In genomic region chr3:197029511-197030167, GRCh38 we compare ENCODE assay signal across 8 cellular contexts. TPM values are rescaled to one million over a fixed set of nuclear protein-coding genes. Genes with fewer than 3 reads are reported as not detected.
DNase-seq lines count a peak whose midpoint lies in the region; ATAC-seq, FAIRE-seq and TF ChIP-seq lines count a peak whose summit lies in the region.

TSS of gene MELTF (minus strand) at chr3:197029817. CDS start at chr3:197029702, 115 bp downstream.

- no peaks in the 10 kb centered on the region for H3K9me3 Mint-ChIP-seq in activated CD8-positive, alpha-beta T cell treated with anti-CD3 and anti-CD28 coated beads, Interleukin-2, amount 10 ng/mL, durations not matched to agents 7 days and 5 days (ENCODE audit: insufficient read depth)
- no peaks in the 10 kb centered on the region for H3K9me3 Mint-ChIP-seq in stimulated activated naive B cell treated with anti-CD40 and anti-IgM and Interleukin-4, amounts not matched to agents 10 μg/mL and 1 μg/mL and 100 μg/mL, for 72 hours

- H3K4me2 ChIP-seq in endothelial cell of umbilical vein (ENCODE audit: insufficient read depth, low read length), result peak within 1 kb of the TSS; percentile 9

- dilution Hi-C loops in endothelial cell of umbilical vein (cut with MboI; ENCODE audit: extremely low pct_ligation_motif_present, low sequenced_read_pairs), result no loop called here

- H3K79me2 ChIP-seq in endothelial cell of umbilical vein (ENCODE audit: control insufficient read depth, insufficient read depth, low read length), result no peaks in the 10 kb centered on the region

- ATAC-seq in GM18502 (IDR thresholded peaks at IDR 0.05; ENCODE audit: poor library complexity, unreplicated experiment) (peak; percentile 81), HG03039 (IDR thresholded peaks at IDR 0.05; ENCODE audit: unreplicated experiment) (peak; percentile 74)
- ATAC-seq in activated CD8-positive, alpha-beta T cell treated with anti-CD3 and anti-CD28 coated beads, Interleukin-2, amount 10 ng/mL, durations not matched to agents 7 days and 5 days, result peak; percentile 92
- ATAC-seq in stimulated activated naive B cell treated with anti-CD40 and anti-IgM and Interleukin-4, amounts not matched to agents 10 μg/mL and 1 μg/mL and 100 μg/mL, for 72 hours (replicated peaks), result peak; percentile 81 to 84

- peak; percentile 56 to 80 for TF ChIP-seq CTCF in endothelial cell of umbilical vein (IDR thresholded peaks at IDR 0.05; ENCODE audit: extremely low read depth in 1 of 2, insufficient read depth in 1 of 2, low read depth in 1 of 2, low read length in 2 of 2)

- peaks cover 9% of the 10 kb centered on the region for H3K4me1 ChIP-seq in endothelial cell of umbilical vein (ENCODE audit: control insufficient read depth, extremely low read depth, insufficient read depth, low read length)
- H3K4me1 ChIP-seq in muscle layer of duodenum (ENCODE audit: control insufficient read depth in 1 of 2, insufficient read depth in 2 of 2, low read length in 2 of 2), result peaks cover 4 to 15% of the 10 kb centered on the region in 2 donors

- no peaks in the 10 kb centered on the region for H4K20me1 ChIP-seq in endothelial cell of umbilical vein (replicated peaks; ENCODE audit: control insufficient read depth, extremely low read depth, insufficient read depth, low read length)

- FAIRE-seq in endothelial cell of umbilical vein (lab: Jason Lieb, UNC), result no peak

- H3K9ac ChIP-seq in endothelial cell of umbilical vein (replicated peaks; ENCODE audit: extremely low read depth, insufficient read depth, low read length), result no peak within 1 kb of the TSS

- POLR2A ChIA-PET in activated CD8-positive, alpha-beta T cell treated with anti-CD3 and anti-CD28 coated beads, Interleukin-2, amount 10 ng/mL, durations not matched to agents 7 days and 5 days (lab: Charles Lee), result interaction anchor here (0.6 to 1.1 kb wide), 2 partner anchors 26 to 1746 kb away, joined by 3 read pairs; no protein-coding TSS in a partner anchor
- POLR2A ChIA-PET in endothelial cell of umbilical vein (lab: Charles Lee), result no interaction called here

- BruUV-seq in endothelial cell of umbilical vein (replicated peaks; lab: Mats Ljungman, UMichigan), result no TSS peak

- DNase-seq in 8988T (peak; percentile 99), NCI-H460 (ENCODE audit: extremely low read depth, low read depth) (peak; percentile 38), endothelial cell of umbilical vein (ENCODE audit: low read depth, low spot score) (peak; percentile 25)
- peak; percentile 75 for DNase-seq in activated CD8-positive, alpha-beta T cell treated with anti-CD3 and anti-CD28 coated beads, Interleukin-2, amount 10 ng/mL, durations not matched to agents 7 days and 5 days
- DNase-seq in stimulated activated naive B cell treated with anti-CD40 and anti-IgM and Interleukin-4, amounts not matched to agents 10 μg/mL and 1 μg/mL and 100 μg/mL, for 72 hours, result peak; percentile 76

- H3K27me3 Mint-ChIP-seq in activated CD8-positive, alpha-beta T cell treated with anti-CD3 and anti-CD28 coated beads, Interleukin-2, amount 10 ng/mL, durations not matched to agents 7 days and 5 days (ENCODE audit: low read depth), result peaks cover 4% of the 10 kb centered on the region
- peaks cover 47 to 70% of the 10 kb centered on the region in 2 donors for H3K27me3 Mint-ChIP-seq in stimulated activated naive B cell treated with anti-CD40 and anti-IgM and Interleukin-4, amounts not matched to agents 10 μg/mL and 1 μg/mL and 100 μg/mL, for 72 hours

- CTCF ChIA-PET in activated CD8-positive, alpha-beta T cell treated with anti-CD3 and anti-CD28 coated beads, Interleukin-2, amount 10 ng/mL, durations not matched to agents 7 days and 5 days (lab: Charles Lee), result interaction anchor here (0.6 to 4.0 kb wide), 20 partner anchors 9 to 845 kb away, joined by 3 to 41 read pairs (median 4); no protein-coding TSS in a partner anchor
- CTCF ChIA-PET in endothelial cell of umbilical vein (lab: Charles Lee), result interaction anchor here (0.7 to 4.9 kb wide), 15 partner anchors 9 to 496 kb away, joined by 3 to 40 read pairs (median 4); no protein-coding TSS in a partner anchor

- H3K4me3 ChIP-seq in endothelial cell of umbilical vein (replicated peaks in 1 of 3; ENCODE audit: insufficient read depth in 1 of 3, low read depth in 1 of 3, low read length in 3 of 3) (peak within 1 kb of the TSS in 2 of 3 experiments; percentile 14 to 22), muscle layer of duodenum (ENCODE audit: low read depth in 1 of 2, low read length in 2 of 2) (peak within 1 kb of the TSS; percentile 7 to 69)

- H3K36me3 Mint-ChIP-seq in activated CD8-positive, alpha-beta T cell treated with anti-CD3 and anti-CD28 coated beads, Interleukin-2, amount 10 ng/mL, durations not matched to agents 7 days and 5 days (ENCODE audit: low read depth), result no peaks in the 10 kb centered on the region
- peaks cover 31 to 32% of the 10 kb centered on the region in 2 donors for H3K36me3 Mint-ChIP-seq in stimulated activated naive B cell treated with anti-CD40 and anti-IgM and Interleukin-4, amounts not matched to agents 10 μg/mL and 1 μg/mL and 100 μg/mL, for 72 hours

- H3K4me1 Mint-ChIP-seq in activated CD8-positive, alpha-beta T cell treated with anti-CD3 and anti-CD28 coated beads, Interleukin-2, amount 10 ng/mL, durations not matched to agents 7 days and 5 days (ENCODE audit: low read depth), result peaks cover 14% of the 10 kb centered on the region
- peaks cover 25 to 51% of the 10 kb centered on the region in 2 donors for H3K4me1 Mint-ChIP-seq in stimulated activated naive B cell treated with anti-CD40 and anti-IgM and Interleukin-4, amounts not matched to agents 10 μg/mL and 1 μg/mL and 100 μg/mL, for 72 hours

- no peaks in the 10 kb centered on the region for H3K9me1 ChIP-seq in endothelial cell of umbilical vein (replicated peaks; ENCODE audit: control insufficient read depth, extremely low read depth, insufficient read depth, low read length)

- H3K9me3 ChIP-seq in endothelial cell of umbilical vein (replicated peaks; ENCODE audit: control insufficient read depth, insufficient read depth, low read length), result no peaks in the 10 kb centered on the region
- H3K9me3 ChIP-seq in muscle layer of duodenum (ENCODE audit: control insufficient read depth in 1 of 2, low read length in 2 of 2), result no peaks in the 10 kb centered on the region

- H3K27me3 ChIP-seq in endothelial cell of umbilical vein (ENCODE audit: control insufficient read depth in 2 of 2, insufficient read depth in 2 of 2, low read length in 2 of 2), result peaks cover 0 to 1% of the 10 kb centered on the region in 2 experiments
- no peaks in the 10 kb centered on the region for H3K27me3 ChIP-seq in muscle layer of duodenum (ENCODE audit: low read depth, low read length)

- intact Hi-C loops in endothelial cell of umbilical vein (cut with micrococcal nuclease), result no loop called here

- no peak for TF ChIP-seq POLR2A in endothelial cell of umbilical vein (IDR thresholded peaks at IDR 0.05; ENCODE audit: low read depth, low read length)

- peak within 1 kb of the TSS; percentile 43 for H3K27ac Mint-ChIP-seq in activated CD8-positive, alpha-beta T cell treated with anti-CD3 and anti-CD28 coated beads, Interleukin-2, amount 10 ng/mL, durations not matched to agents 7 days and 5 days
- peak within 1 kb of the TSS; percentile 83 for H3K27ac Mint-ChIP-seq in stimulated activated naive B cell treated with anti-CD40 and anti-IgM and Interleukin-4, amounts not matched to agents 10 μg/mL and 1 μg/mL and 100 μg/mL, for 72 hours

- peak within 1 kb of the TSS; percentile 70 for H3K4me3 Mint-ChIP-seq in activated CD8-positive, alpha-beta T cell treated with anti-CD3 and anti-CD28 coated beads, Interleukin-2, amount 10 ng/mL, durations not matched to agents 7 days and 5 days
- H3K4me3 Mint-ChIP-seq in stimulated activated naive B cell treated with anti-CD40 and anti-IgM and Interleukin-4, amounts not matched to agents 10 μg/mL and 1 μg/mL and 100 μg/mL, for 72 hours, result peak within 1 kb of the TSS; percentile 87 to 95

- H2AFZ ChIP-seq in endothelial cell of umbilical vein (ENCODE audit: low read depth, low read length), result peak within 1 kb of the TSS; percentile 52

- H3K27ac ChIP-seq in endothelial cell of umbilical vein (ENCODE audit: insufficient read depth, low read depth, low read length) (no peak within 1 kb of the TSS), muscle layer of duodenum (ENCODE audit: low read length) (no peak within 1 kb of the TSS)

- H3K36me3 ChIP-seq in endothelial cell of umbilical vein (ENCODE audit: control insufficient read depth in 2 of 2, extremely low read depth in 1 of 2, insufficient read depth in 2 of 2, low read length in 2 of 2), result no peaks in the 10 kb centered on the region
- no peaks in the 10 kb centered on the region for H3K36me3 ChIP-seq in muscle layer of duodenum (ENCODE audit: control insufficient read depth in 1 of 2, insufficient read depth in 2 of 2, low read length in 2 of 2)

TF ChIP-seq in endothelial cell of umbilical vein, 7 proteins besides CTCF, POLR2A, EP300 and RAD21:
- TF ChIP-seq JUN (IDR thresholded peaks at IDR 0.05; ENCODE audit: borderline replicate concordance, insufficient read depth, insufficient read length, low read depth) (no peak), GATA2 (IDR thresholded peaks at IDR 0.05; ENCODE audit: insufficient read depth, insufficient read length, low read depth, low read length) (no peak), POLR2AphosphoS5 (IDR thresholded peaks at IDR 0.05; ENCODE audit: insufficient read depth, low read depth, low read length) (no peak), MAX (IDR thresholded peaks at IDR 0.05; ENCODE audit: insufficient read depth, insufficient read length) (no peak), FOS (IDR thresholded peaks at IDR 0.05; ENCODE audit: borderline replicate concordance, insufficient read depth, low read length) (no peak), MYC (IDR thresholded peaks at IDR 0.05; ENCODE audit: low read depth, low read length) (no peak), EZH2 (IDR thresholded peaks at IDR 0.05; ENCODE audit: borderline replicate concordance, low read depth, low read length, severe bottlenecking) (no peak)

RNA-seq across cellular contexts. Expression of gene MELTF, which starts in this region (rescaled TPM):
- 4.0 TPM in 2 replicates for total RNA-seq in NCI-H460 (2014; rRNA removed; shearing (Covaris generic))
- polyA plus RNA-seq in NCI-H460 (2014; cell fraction: nucleus; rRNA removed), result 12.1 and 13.0 TPM in 2 replicates
- 1 to 10 TPM; 7.6 to 8.2 TPM for total RNA-seq in activated CD8-positive, alpha-beta T cell treated with anti-CD3 and anti-CD28 coated beads, Interleukin-2, amount 10 ng/mL, durations not matched to agents 7 days and 5 days
- total RNA-seq in endothelial cell of umbilical vein, result 1.3 and 2.3 TPM in 2 replicates
- polyA plus RNA-seq in endothelial cell of umbilical vein, result 0.59 and 1.2 TPM in 2 replicates
- 0.45 and 0.63 TPM in 2 replicates for polyA plus RNA-seq in endothelial cell of umbilical vein (2011; cell fraction: cytosol; rRNA removed)
- polyA plus RNA-seq in endothelial cell of umbilical vein (2011; cell fraction: nucleus; rRNA removed), result 1.4 and 1.9 TPM in 2 replicates
- polyA plus RNA-seq in endothelial cell of umbilical vein (2012), result 0.47 and 1.3 TPM in 2 replicates
- 0.76 and 1.8 TPM in 2 replicates for polyA minus RNA-seq in endothelial cell of umbilical vein
- polyA minus RNA-seq in endothelial cell of umbilical vein (2011; cell fraction: cytosol; rRNA and poly(A)+ RNA removed), result 1.7 TPM
- polyA minus RNA-seq in endothelial cell of umbilical vein (2011; cell fraction: nucleus; rRNA and poly(A)+ RNA removed), result 1.9 and 2.0 TPM in 2 replicates

Comparison
In these comparisons a context has a peak if more than half of its experiments do, and no peak if none do; other contexts are left out.
1. DNase-seq: peak in every context shown above with its lines; median percentile 99 in 8988T; 76 in stimulated activated naive B cell treated with anti-CD40 and anti-IgM and Interleukin-4, amounts not matched to agents 10 μg/mL and 1 μg/mL and 100 μg/mL, for 72 hours; 75 in activated CD8-positive, alpha-beta T cell treated with anti-CD3 and anti-CD28 coated beads, Interleukin-2, amount 10 ng/mL, durations not matched to agents 7 days and 5 days; 38 in NCI-H460; 25 in endothelial cell of umbilical vein.